ENCODE assay signal across 1 cellular context in genomic region chr5:65121880-65122436, GRCh38.
TF ChIP-seq lines count a peak whose summit lies in the region.

No MANE protein-coding gene starts in this region.

TF ChIP-seq in K562, 482 proteins besides CTCF, POLR2A, EP300 and RAD21 (continued from another document and continues in another):
- TF ChIP-seq ATF6 (CRISPR knock-in tag; IDR thresholded peaks at IDR 0.05) (no peak), GMEB1 (CRISPR knock-in tag; IDR thresholded peaks at IDR 0.05) (no peak), ZNF282 (CRISPR knock-in tag; IDR thresholded peaks at IDR 0.05) (no peak), ZNF695 (CRISPR knock-in tag; IDR thresholded peaks at IDR 0.05) (no peak), PTRF (tag; IDR thresholded peaks at IDR 0.05) (peak; percentile 17; the same call in 1 of the 2 replicates), VEZF1 (CRISPR knock-in tag; IDR thresholded peaks at IDR 0.05) (peak; percentile 58), UBTF (IDR thresholded peaks at IDR 0.05; ENCODE audit: borderline replicate concordance in 1 of 2, low read depth in 2 of 2, low read length in 2 of 2) (no peak), POLR2B (IDR thresholded peaks at IDR 0.05; ENCODE audit: low read depth, partially characterized antibody) (no peak), SP2 (IDR thresholded peaks at IDR 0.05; ENCODE audit: extremely low read depth, low read depth, low read length, poor library complexity, severe bottlenecking) (no peak), ZNF707 (CRISPR knock-in tag; conservative IDR thresholded peaks at IDR 0.05) (no peak), CEBPG (CRISPR knock-in tag; IDR thresholded peaks at IDR 0.05) (peak; percentile 96), CEBPG (tag; conservative IDR thresholded peaks at IDR 0.05 in 1 of 2, IDR thresholded peaks at IDR 0.05 in 1 of 2) (peak; percentile 80 to 99), EGR1 (conservative IDR thresholded peaks at IDR 0.05) (peak; percentile 81), CEBPB (tag; IDR thresholded peaks at IDR 0.05) (peak; percentile 90), BRF2 (IDR thresholded peaks at IDR 0.05; ENCODE audit: borderline replicate concordance, insufficient read depth, insufficient read length) (no peak), CUX1 (CRISPR knock-in tag; IDR thresholded peaks at IDR 0.05) (no peak), ZNF408 (CRISPR knock-in tag; IDR thresholded peaks at IDR 0.05; ENCODE audit: low read depth) (no peak), THRB (CRISPR knock-in tag; conservative IDR thresholded peaks at IDR 0.05) (no peak), CHAMP1 (IDR thresholded peaks at IDR 0.05) (no peak), OTX1 (CRISPR knock-in tag; IDR thresholded peaks at IDR 0.05) (no peak), NONO (IDR thresholded peaks at IDR 0.05; ENCODE audit: low read depth in 2 of 2, low read length in 1 of 2) (no peak), ZHX1 (conservative IDR thresholded peaks at IDR 0.05; ENCODE audit: low read length) (no peak), ZKSCAN8 (CRISPR knock-in tag; IDR thresholded peaks at IDR 0.05) (peak; percentile 71; the same call in 1 of the 2 replicates), MTA3 (IDR thresholded peaks at IDR 0.05; ENCODE audit: borderline replicate concordance) (no peak), ETV6 (IDR thresholded peaks at IDR 0.05; ENCODE audit: borderline replicate concordance in 1 of 2, low read depth in 2 of 2, low read length in 1 of 2) (no peak), ETV6 (CRISPR knock-in tag; IDR thresholded peaks at IDR 0.05; ENCODE audit: borderline replicate concordance) (peak; percentile 49; the same call in 1 of the 2 replicates), POLR2AphosphoS2 (IDR thresholded peaks at IDR 0.05; ENCODE audit: low read length) (no peak), C11orf30 (IDR thresholded peaks at IDR 0.05; ENCODE audit: low read depth) (no peak), NCOA6 (IDR thresholded peaks at IDR 0.05) (no peak), ZNF354B (CRISPR knock-in tag; IDR thresholded peaks at IDR 0.05) (no peak), TSHZ1 (CRISPR knock-in tag; IDR thresholded peaks at IDR 0.05) (no peak)
